Comparison of ENCODE assay signal across 17 cellular contexts in genomic region chr3:18090377-18090776, GRCh38.
DNase-seq lines count a peak whose midpoint lies in the region; ATAC-seq and TF ChIP-seq lines count a peak whose summit lies in the region.
"Had no signal": no experiment of that assay in that cellular context is flagged by ENCODE, and none has a peak within 500 bp of the region (broad histone marks: within the 10 kb centered on the region; RNA-seq: fewer than 3 reads in every experiment).

No MANE protein-coding gene starts in this region.

- H3K36me3 ChIP-seq in DND-41 (ENCODE audit: insufficient read depth, low read length) = no peaks in the 10 kb centered on the region
- H3K36me3 ChIP-seq in KOPT-K1 (ENCODE audit: insufficient read depth, low read length) = peaks cover 35% of the 10 kb centered on the region
- H3K36me3 ChIP-seq in esophagus squamous epithelium = no peaks in the 10 kb centered on the region
- H3K36me3 ChIP-seq: HAP-1 had no signal

- H4K20me1 ChIP-seq in DND-41 (ENCODE audit: insufficient read depth, low read length) = no peaks in the 10 kb centered on the region

- DNase-seq in DND-41 = no peak
- peak; percentile 21 for DNase-seq in pons (ENCODE audit: low spot score)
- DNase-seq in esophagus squamous epithelium (lab: John Stamatoyannopoulos, UW) = no peak
- DNase-seq: C1 segment of cervical spinal cord; Calu3; CD4-positive, alpha-beta memory T cell; COR-L47; DMS53; EL; GDM1; GOT3; HFFc6 had no signal

- H3K79me2 ChIP-seq in DND-41 (ENCODE audit: insufficient read depth, low read length) = no peaks in the 10 kb centered on the region

- peaks cover 53% of the 10 kb centered on the region for H3K4me1 ChIP-seq in DND-41 (ENCODE audit: insufficient read depth, low read length)
- H3K4me1 ChIP-seq in esophagus squamous epithelium = no peaks in the 10 kb centered on the region

- ATAC-seq in DND-41 (ENCODE audit: insufficient read depth, low read depth) = no peak
- ATAC-seq in HG03280 (IDR thresholded peaks at IDR 0.05; ENCODE audit: unreplicated experiment) = no peak
- ATAC-seq: GM12878 had no signal

- H3K9ac ChIP-seq in DND-41 (ENCODE audit: low read depth, low read length) = no peak overlapping the region

- no peak overlapping the region for H3K4me3 ChIP-seq in DND-41 (ENCODE audit: low read depth in 1 of 2, low read length in 2 of 2)
- no peak overlapping the region for H3K4me3 ChIP-seq in esophagus squamous epithelium
- H3K4me3 ChIP-seq: GM12878, HAP-1 had no signal

- H3K4me2 ChIP-seq in DND-41 (ENCODE audit: insufficient read depth, low read length) = no peak overlapping the region

- H3K27ac ChIP-seq in DND-41 (ENCODE audit: low read length) (peak overlapping the region; percentile 58), KOPT-K1 (ENCODE audit: low read depth, low read length, poor library complexity, severe bottlenecking) (peak overlapping the region; percentile 95), VCaP (peak overlapping the region; percentile 14; the same call in 1 of the 2 replicates), esophagus squamous epithelium (no peak overlapping the region)

- TF ChIP-seq POLR2A in esophagus squamous epithelium (IDR thresholded peaks at IDR 0.05) = no peak

- intact Hi-C loops in esophagus squamous epithelium (cut with DNase I) = no loop called here

- no peak overlapping the region for H2AFZ ChIP-seq in DND-41 (ENCODE audit: low read depth, low read length)

- H3K9me3 ChIP-seq in DND-41 (ENCODE audit: insufficient read depth, low read length, severe bottlenecking) = no peaks in the 10 kb centered on the region
- H3K9me3 ChIP-seq in KOPT-K1 (ENCODE audit: insufficient read depth, low read length, poor library complexity, severe bottlenecking) = peaks cover 16% of the 10 kb centered on the region
- no peaks in the 10 kb centered on the region for H3K9me3 ChIP-seq in esophagus squamous epithelium

- H3K27me3 ChIP-seq in DND-41 (ENCODE audit: insufficient read depth, low read length, poor library complexity) (no peaks in the 10 kb centered on the region), esophagus squamous epithelium (peaks cover 0 to 6% (median 0%) of the 10 kb centered on the region in 4 donors)

- TF ChIP-seq CTCF in DND-41 (IDR thresholded peaks at IDR 0.05; ENCODE audit: borderline replicate concordance, extremely low read depth, low read length, poor library complexity, severe bottlenecking) (no peak), VCaP (conservative IDR thresholded peaks at IDR 0.05) (no peak), esophagus squamous epithelium (IDR thresholded peaks at IDR 0.05) (no peak)

Comparison
In these comparisons a context has a peak if more than half of its experiments do, and no peak if none do; other contexts are left out.
1. H3K27ac ChIP-seq: peak in DND-41 (single experiment), KOPT-K1 (single experiment) and VCaP (single experiment); none in esophagus squamous epithelium (0 of 4).